Comparison of ENCODE assay signal across 11 cellular contexts in the genomic region with DNA sequence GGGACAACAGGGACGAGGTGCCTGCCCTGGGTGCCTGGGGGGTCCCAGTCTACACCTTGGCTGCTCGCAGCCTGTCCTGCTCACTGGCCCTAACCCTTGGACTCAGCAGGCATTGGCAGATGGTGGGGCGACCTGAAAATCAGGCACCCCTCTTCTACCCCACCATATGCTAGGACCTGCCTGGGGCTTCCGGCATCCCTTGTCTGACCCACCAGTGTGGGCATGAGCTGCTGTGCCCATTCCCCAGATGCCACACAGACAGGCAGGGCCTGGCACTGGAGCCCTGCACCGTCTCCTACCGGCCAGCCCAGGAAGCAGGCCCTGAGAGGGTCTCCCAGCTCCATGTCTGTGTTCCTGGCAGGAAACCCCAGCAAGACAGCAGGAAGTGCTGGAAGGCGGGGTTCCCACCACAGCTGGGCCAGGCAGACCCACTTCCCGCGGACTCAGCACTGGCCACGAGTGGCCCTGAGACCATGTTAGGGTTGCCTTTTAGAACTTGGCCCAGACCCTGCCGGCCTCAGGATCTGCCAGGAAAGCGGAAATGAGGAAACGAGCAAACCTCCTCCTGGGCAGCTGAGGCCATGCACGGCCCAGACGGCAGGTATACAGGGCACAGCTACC. TPM values are rescaled to one million over a fixed set of nuclear protein-coding genes. Genes with fewer than 3 reads are reported as not detected.
A peak's percentile ranks its signal among the peaks of the same experiment; 100 is the strongest.
DNase-seq lines count a peak whose midpoint lies in the region; ATAC-seq and TF ChIP-seq lines count a peak whose summit lies in the region.
"Had no signal": no experiment of that assay in that cellular context is flagged by ENCODE, and none has a peak within 500 bp of the region (broad histone marks: within the 10 kb centered on the region; RNA-seq: fewer than 3 reads in every experiment).

No MANE protein-coding gene starts in this region.

- no peak for ATAC-seq in CD4-positive, alpha-beta T cell (ENCODE audit: poor library complexity)
- ATAC-seq in activated T-cell treated with anti-CD3 and anti-CD28 coated beads, Interleukin-2, amount 50 U/mL, for 4 hours = no peak
- ATAC-seq in GM19395 (IDR thresholded peaks at IDR 0.05; ENCODE audit: unreplicated experiment) (no peak), GM21723 (IDR thresholded peaks at IDR 0.05; ENCODE audit: unreplicated experiment) (no peak)

- no peaks in the 10 kb centered on the region for H3K9me3 Mint-ChIP-seq in CD4-positive, alpha-beta T cell
- no peaks in the 10 kb centered on the region for H3K9me3 Mint-ChIP-seq in activated T-cell treated with anti-CD3 and anti-CD28 coated beads, Interleukin-2, amount 50 U/mL, for 4 hours

- peak overlapping the region; percentile 94 for H3K27ac Mint-ChIP-seq in CD4-positive, alpha-beta T cell

- H3K27me3 ChIP-seq in CD4-positive, alpha-beta T cell (ENCODE audit: control insufficient read depth, insufficient read depth, low read length) = no peaks in the 10 kb centered on the region
- no peaks in the 10 kb centered on the region for H3K27me3 ChIP-seq in esophagus squamous epithelium
- H3K27me3 ChIP-seq: SJSA1 had no signal

- no peak overlapping the region for H3K27ac ChIP-seq in CD4-positive, alpha-beta T cell (ENCODE audit: low read depth, low read length)
- H3K27ac ChIP-seq in esophagus squamous epithelium = peak overlapping the region; percentile 89 to 97 (median 94)
- H3K27ac ChIP-seq: SJSA1 had no signal

- H3K4me3 Mint-ChIP-seq in CD4-positive, alpha-beta T cell = peak overlapping the region; percentile 94
- peak overlapping the region; percentile 92 for H3K4me3 Mint-ChIP-seq in activated T-cell treated with anti-CD3 and anti-CD28 coated beads, Interleukin-2, amount 50 U/mL, for 4 hours

- H3K9me3 ChIP-seq in CD4-positive, alpha-beta T cell (ENCODE audit: control insufficient read depth, low read length) = no peaks in the 10 kb centered on the region
- no peaks in the 10 kb centered on the region for H3K9me3 ChIP-seq in esophagus squamous epithelium

- no peak for DNase-seq in CD4-positive, alpha-beta T cell
- no peak for DNase-seq in activated T-cell treated with anti-CD3 and anti-CD28 coated beads, Interleukin-2, amount 50 U/mL, for 4 hours
- DNase-seq in esophagus squamous epithelium (lab: John Stamatoyannopoulos, UW) (no peak), posterior vena cava (ENCODE audit: low spot score) (peak; percentile 90), DMS 273 treated with DMSO at 0.1 percent for 48 hours (lab: John Stamatoyannopoulos, UW) (no peak), GF-D8 (lab: John Stamatoyannopoulos, UW) (no peak)
- DNase-seq: islet precursor cell, NCI-H2171 had no signal

- POLR2A ChIA-PET in CD4-positive, alpha-beta T cell (lab: Charles Lee) = interaction anchor here (0.8 to 2.8 kb wide), 3 partner anchors 8 to 35 kb away, joined by 3 to 9 read pairs (median 5); a partner anchor contains a TSS

- no peaks in the 10 kb centered on the region for H3K27me3 Mint-ChIP-seq in CD4-positive, alpha-beta T cell
- H3K27me3 Mint-ChIP-seq in activated T-cell treated with anti-CD3 and anti-CD28 coated beads, Interleukin-2, amount 50 U/mL, for 4 hours (ENCODE audit: low read depth) = no peaks in the 10 kb centered on the region

- WGBS in esophagus squamous epithelium, 2 donors = 13% methylated on average over 3 of the region's 15 CpGs; no CpG with 5 or more reads in 1 of the 2 donors

- CTCF ChIA-PET in CD4-positive, alpha-beta T cell (lab: Charles Lee) = interaction anchor here (0.6 kb wide), 1 partner anchor 58 kb away, joined by 4 read pairs; no protein-coding TSS in a partner anchor

- peaks cover 67 to 97% (median 90%) of the 10 kb centered on the region in 3 donors for H3K4me1 ChIP-seq in esophagus squamous epithelium

- peaks cover 0 to 4% (median 0%) of the 10 kb centered on the region in 3 donors for H3K36me3 ChIP-seq in esophagus squamous epithelium

- peaks cover 8% of the 10 kb centered on the region for H3K36me3 Mint-ChIP-seq in CD4-positive, alpha-beta T cell (ENCODE audit: low read depth)
- H3K36me3 Mint-ChIP-seq in activated T-cell treated with anti-CD3 and anti-CD28 coated beads, Interleukin-2, amount 50 U/mL, for 4 hours (ENCODE audit: insufficient read depth) = peaks cover 6% of the 10 kb centered on the region

- H3K4me1 Mint-ChIP-seq in CD4-positive, alpha-beta T cell (ENCODE audit: low read depth) = peaks cover 82% of the 10 kb centered on the region
- peaks cover 70% of the 10 kb centered on the region for H3K4me1 Mint-ChIP-seq in activated T-cell treated with anti-CD3 and anti-CD28 coated beads, Interleukin-2, amount 50 U/mL, for 4 hours (ENCODE audit: low read depth)

- intact Hi-C loops in CD4-positive, alpha-beta T cell (cut with DNase I, micrococcal nuclease) = loop anchor here (2.0 to 10.0 kb wide), 2 partner anchors 14 to 324 kb away; a partner anchor contains a TSS
- intact Hi-C loops in esophagus squamous epithelium (cut with DNase I) = no loop called here
- intact Hi-C loops in posterior vena cava (cut with DNase I) = no loop called here

- no peak for TF ChIP-seq CTCF in CD4-positive, alpha-beta T cell (IDR thresholded peaks at IDR 0.05)
- peak in 1 of 6 experiments; percentile 15 for TF ChIP-seq CTCF in esophagus squamous epithelium (IDR thresholded peaks at IDR 0.05)

- no peak for TF ChIP-seq POLR2A in esophagus squamous epithelium (IDR thresholded peaks at IDR 0.05)

- peak overlapping the region in 1 of 4 donors; percentile 34 for H3K4me3 ChIP-seq in esophagus squamous epithelium
- H3K4me3 ChIP-seq: SJSA1 had no signal

RNA-seq across cellular contexts. Expression of a gene that starts 3.1 kb away (rescaled TPM):
- total RNA-seq in CD4-positive, alpha-beta T cell = 10 to 100 TPM; 87.8 to 87.9 TPM
- total RNA-seq in activated T-cell treated with anti-CD3 and anti-CD28 coated beads, Interleukin-2, amount 50 U/mL, for 4 hours = 10 to 100 TPM; 48.6 to 69.8 (median 50.1) TPM
- total RNA-seq in esophagus squamous epithelium = 10 to 100 TPM; 12.6 to 61.3 (median 31.4) TPM
- 10 to 100 TPM; 30.6 to 39.5 TPM for total RNA-seq in posterior vena cava

RNA-seq across cellular contexts. Expression of a gene that starts 35.0 kb away (rescaled TPM):
- 10 to 100 TPM; 38.8 to 39.2 TPM for total RNA-seq in CD4-positive, alpha-beta T cell
- total RNA-seq in activated T-cell treated with anti-CD3 and anti-CD28 coated beads, Interleukin-2, amount 50 U/mL, for 4 hours = 10 to 100 TPM; 25.5 to 33.8 (median 28.4) TPM
- total RNA-seq in esophagus squamous epithelium = 10 to 100 TPM; 16.2 to 37.8 (median 29.0) TPM
- total RNA-seq in posterior vena cava = 10 to 100 TPM; 40.8 to 43.0 TPM

RNA-seq across cellular contexts. Expression of a gene that starts 53.0 kb away (rescaled TPM):
- under 1 TPM; 0.19 to 0.22 TPM for total RNA-seq in CD4-positive, alpha-beta T cell
- 1 to 10 TPM; 2.7 to 3.3 (median 3.0) TPM for total RNA-seq in activated T-cell treated with anti-CD3 and anti-CD28 coated beads, Interleukin-2, amount 50 U/mL, for 4 hours
- total RNA-seq in esophagus squamous epithelium (1 to 10 TPM in 3 of 4 donors, under 1 TPM in 1; 0.40 to 8.8 (median 5.2) TPM), posterior vena cava (10 to 100 TPM; 34.8 to 39.5 TPM)
- total RNA-seq: SJSA1 had no signal

Comparison
In these comparisons a context has a peak if more than half of its experiments do, and no peak if none do; other contexts are left out.
1. intact Hi-C loops: an anchor here in CD4-positive, alpha-beta T cell (2.0 to 10.0 kb wide); none called in esophagus squamous epithelium and posterior vena cava.